8 cellular contexts compared by ENCODE assay signal in the genomic region with DNA sequence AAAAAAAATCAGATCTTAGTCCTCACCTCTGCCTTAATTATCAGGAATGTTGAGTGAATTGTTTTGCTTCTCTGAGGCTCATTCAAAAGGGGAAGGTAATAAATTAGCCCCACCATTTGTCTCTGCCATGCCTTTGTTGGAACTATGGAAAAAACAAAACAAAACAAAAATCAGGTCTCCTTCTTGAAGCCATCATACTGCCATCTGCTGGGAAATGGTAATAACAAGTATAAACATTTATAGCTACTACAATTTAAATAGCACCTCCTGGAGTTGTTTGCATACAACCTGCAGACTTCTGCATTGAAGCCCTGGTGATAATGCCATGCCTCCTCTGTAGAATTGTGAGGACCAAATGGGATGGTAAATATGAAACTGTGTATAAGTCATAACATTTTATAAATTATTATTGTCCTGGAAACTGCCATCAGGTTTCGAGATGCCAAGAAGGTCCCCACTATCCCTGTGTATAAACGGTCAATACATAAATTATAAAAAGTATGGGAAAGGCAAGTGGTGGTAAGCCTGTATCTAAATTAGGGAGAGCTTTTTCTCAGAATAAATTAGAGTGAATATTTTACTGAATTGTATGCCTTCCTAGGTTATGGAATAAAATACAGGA.
DNase-seq lines count a peak whose midpoint lies in the region; ATAC-seq, FAIRE-seq and TF ChIP-seq lines count a peak whose summit lies in the region.

No MANE protein-coding gene starts in this region.

- H3K27ac ChIP-seq in H9 (ENCODE audit: insufficient read length, low read depth, low read length) (no peak overlapping the region), astrocyte (ENCODE audit: low read depth, low read length) (no peak overlapping the region), tibial nerve (no peak overlapping the region)

- no peak overlapping the region for H3T11ph ChIP-seq in H9 (ENCODE audit: low read length)

- H3K36me3 Mint-ChIP-seq in H9 (ENCODE audit: insufficient read depth in 1 of 3, low read depth in 3 of 3) (peaks cover 2 to 29% (median 21%) of the 10 kb centered on the region in 3 experiments; a peak in 6 of 7 replicates), astrocyte (ENCODE audit: low read depth, unreplicated experiment) (no peaks in the 10 kb centered on the region)

- H3K4me1 ChIP-seq in H9 (ENCODE audit: insufficient read depth, low read length): no peaks in the 10 kb centered on the region
- no peaks in the 10 kb centered on the region for H3K4me1 ChIP-seq in astrocyte (ENCODE audit: insufficient read depth, low read length)
- peaks cover 0 to 17% (median 0%) of the 10 kb centered on the region in 4 donors for H3K4me1 ChIP-seq in tibial nerve

- H3K4me3 Mint-ChIP-seq in H9 (no peak overlapping the region), astrocyte (ENCODE audit: unreplicated experiment) (no peak overlapping the region)

- no peaks in the 10 kb centered on the region for H3K27me3 Mint-ChIP-seq in H9 (ENCODE audit: low read depth)
- H3K27me3 Mint-ChIP-seq in astrocyte (ENCODE audit: low read depth, unreplicated experiment): no peaks in the 10 kb centered on the region

- peaks cover 2% of the 10 kb centered on the region for H3K79me1 ChIP-seq in H9 (ENCODE audit: insufficient read depth, low read depth, low read length, poor library complexity, severe bottlenecking)

- H3K4me3 ChIP-seq in BJ (ENCODE audit: low read depth, low read length) (no peak overlapping the region), astrocyte (ENCODE audit: insufficient read depth, low read depth, low read length) (no peak overlapping the region), tibial nerve (no peak overlapping the region)

- TF ChIP-seq CTCF in BJ (IDR thresholded peaks at IDR 0.05; ENCODE audit: insufficient read depth, low read depth, low read length): peak; percentile 54
- TF ChIP-seq CTCF in H9 (conservative IDR thresholded peaks at IDR 0.05): peak; percentile 63
- TF ChIP-seq CTCF in astrocyte (IDR thresholded peaks at IDR 0.05; ENCODE audit: insufficient read depth, low read depth, low read length): peak; percentile 71
- TF ChIP-seq CTCF in tibial nerve (IDR thresholded peaks at IDR 0.05): peak; percentile 41 to 60 (median 51)

- H3K4me2 ChIP-seq in H9 (ENCODE audit: insufficient read depth, insufficient read length, low read length) (no peak overlapping the region), astrocyte (ENCODE audit: low read length) (no peak overlapping the region)

- no peak overlapping the region for H3K23ac ChIP-seq in H9 (ENCODE audit: insufficient read length, low read depth, low read length)

- H2AFZ ChIP-seq in H9 (ENCODE audit: low read length) (no peak overlapping the region), astrocyte (ENCODE audit: low read depth, low read length) (no peak overlapping the region)

- H3K4ac ChIP-seq in H9 (ENCODE audit: low read depth, low read length): no peak overlapping the region

- H3K4me1 Mint-ChIP-seq in H9 (peaks cover 12 to 22% of the 10 kb centered on the region in 2 experiments), astrocyte (ENCODE audit: low read depth, unreplicated experiment) (no peaks in the 10 kb centered on the region)

- no peak overlapping the region for H3K18ac ChIP-seq in H9 (ENCODE audit: insufficient read length, low read depth, low read length)

- H4K5ac ChIP-seq in H9 (ENCODE audit: insufficient read length, low read depth, low read length): no peak overlapping the region

- no peak for ATAC-seq in HG03460 (IDR thresholded peaks at IDR 0.05; ENCODE audit: unreplicated experiment)
- no peak for ATAC-seq in HG02938 (IDR thresholded peaks at IDR 0.05; ENCODE audit: unreplicated experiment)

- H3K27me3 ChIP-seq in BJ (ENCODE audit: control insufficient read depth, insufficient read depth, low read length) (no peaks in the 10 kb centered on the region), H9 (ENCODE audit: insufficient read depth, low read length) (no peaks in the 10 kb centered on the region), astrocyte (ENCODE audit: insufficient read depth, low read length) (no peaks in the 10 kb centered on the region), tibial nerve (no peaks in the 10 kb centered on the region)

- CTCF ChIA-PET in BJ (lab: Yijun Ruan, JAX): interaction anchor here (0.5 to 4.3 kb wide), 16 partner anchors 8 to 659 kb away, joined by 3 to 45 read pairs (median 3); partner anchors contain the start of gene BICD1

- H3K9ac ChIP-seq in H9 (ENCODE audit: extremely low read depth, insufficient read length, low read length) (no peak overlapping the region), astrocyte (ENCODE audit: low read length) (no peak overlapping the region)

- H3K9me3 Mint-ChIP-seq in H9 (peaks cover 3 to 4% of the 10 kb centered on the region in 2 experiments; a peak in 4 of 5 replicates), astrocyte (ENCODE audit: unreplicated experiment) (peaks cover 1% of the 10 kb centered on the region)

- H3K27ac Mint-ChIP-seq in H9 (peak overlapping the region in 2 of 3 experiments; percentile 76 to 93; a peak in 3 of 7 replicates), astrocyte (ENCODE audit: unreplicated experiment) (no peak overlapping the region)

- H3K56ac ChIP-seq in H9 (ENCODE audit: insufficient read length, low read depth, low read length): no peak overlapping the region

- FAIRE-seq in astrocyte (lab: Jason Lieb, UNC): no peak

- H3K14ac ChIP-seq in H9 (ENCODE audit: insufficient read depth, low read length): no peak overlapping the region

- H3K23me2 ChIP-seq in H9 (ENCODE audit: insufficient read length, low read depth, low read length, poor library complexity, severe bottlenecking): no peaks in the 10 kb centered on the region

- H3K36me3 ChIP-seq in BJ (ENCODE audit: control insufficient read depth, insufficient read depth, low read length) (no peaks in the 10 kb centered on the region), astrocyte (ENCODE audit: insufficient read depth, low read length) (peaks cover 6% of the 10 kb centered on the region), tibial nerve (peaks cover 0 to 4% (median 0%) of the 10 kb centered on the region in 3 donors)

- TF ChIP-seq POLR2A in tibial nerve (IDR thresholded peaks at IDR 0.05): no peak

- WGBS in H9 (ENCODE audit: extremely low coverage, insufficient read length, low lambda C conversion rate): no CpG with 5 or more reads among the region's 2 CpGs
- WGBS in tibial nerve, 2 donors: 79 to 80% methylated on average over 2 of the region's 2 CpGs

- H3K9me3 ChIP-seq in H9 (ENCODE audit: control insufficient read depth, low read depth, low read length): no peaks in the 10 kb centered on the region
- no peaks in the 10 kb centered on the region for H3K9me3 ChIP-seq in astrocyte (ENCODE audit: insufficient read depth, low read depth, low read length)
- no peaks in the 10 kb centered on the region for H3K9me3 ChIP-seq in tibial nerve

- no peak overlapping the region for H2BK120ac ChIP-seq in H9 (ENCODE audit: low read depth, low read length, poor library complexity, severe bottlenecking)

- H3K79me2 ChIP-seq in H9 (ENCODE audit: insufficient read depth, low read length) (no peaks in the 10 kb centered on the region), astrocyte (ENCODE audit: insufficient read depth, low read length) (peaks cover 8% of the 10 kb centered on the region)

- peak; percentile 30 for DNase-seq in BJ (ENCODE audit: low read depth)
- no peak for DNase-seq in H9
- DNase-seq in NCI-H226: peak; percentile 33
- peak; percentile 55 for DNase-seq in astrocyte (ENCODE audit: low read depth)
- peak; percentile 70 for DNase-seq in iris pigment epithelial cell (ENCODE audit: low read depth)
- no peak for DNase-seq in tibial nerve (ENCODE audit: low spot score in 2 of 2)

- no peak overlapping the region for H2BK12ac ChIP-seq in H9 (ENCODE audit: insufficient read length, low read depth, low read length)

- POLR2A ChIA-PET in BJ (lab: Charles Lee): interaction anchor here (0.5 kb wide), 1 partner anchor 582 kb away, joined by 3 read pairs; no protein-coding TSS in a partner anchor

- H2BK15ac ChIP-seq in H9 (ENCODE audit: low read depth, low read length): no peak overlapping the region

- H2BK5ac ChIP-seq in H9 (ENCODE audit: insufficient read length, low read length): no peak overlapping the region

- H2AK5ac ChIP-seq in H9 (ENCODE audit: insufficient read length, low read length): no peak overlapping the region

- no peak for TF ChIP-seq EP300 in tibial nerve (IDR thresholded peaks at IDR 0.05)

- H2BK20ac ChIP-seq in H9 (ENCODE audit: low read depth, low read length, poor library complexity, severe bottlenecking): no peak overlapping the region

- no peaks in the 10 kb centered on the region for H4K20me1 ChIP-seq in H9 (ENCODE audit: control insufficient read depth, insufficient read depth, insufficient read length)
- peaks cover 17% of the 10 kb centered on the region for H4K20me1 ChIP-seq in astrocyte (ENCODE audit: insufficient read depth, low read length)

- no peak overlapping the region for H4K91ac ChIP-seq in H9 (ENCODE audit: insufficient read length, low read depth, low read length)

- H4K8ac ChIP-seq in H9 (replicated peaks; ENCODE audit: insufficient read length, low read depth, low read length): no peak overlapping the region

Comparison
In these comparisons a context has a peak if more than half of its experiments do, and no peak if none do; other contexts are left out.
1. DNase-seq: peak in BJ (single experiment), NCI-H226 (single experiment), astrocyte (single experiment) and iris pigment epithelial cell (single experiment); none in H9 (single experiment) and tibial nerve (0 of 2).
2. Peak in every context shown above with its lines, with median percentiles within 50 percentile points of each other: CTCF ChIP-seq.